1 cellular context compared by ENCODE assay signal in genomic region chr22:38735126-38735464, GRCh38.
TF ChIP-seq lines count a peak whose summit lies in the region.

No MANE protein-coding gene starts in this region.

TF ChIP-seq in GM12878, 131 proteins besides CTCF, POLR2A, EP300 and RAD21:
- TF ChIP-seq CHD1 (IDR thresholded peaks at IDR 0.05; ENCODE audit: low read depth, low read length) (no peak), TAF1 (IDR thresholded peaks at IDR 0.05; ENCODE audit: borderline replicate concordance, low read depth, low read length) (no peak), USF2 (IDR thresholded peaks at IDR 0.05; ENCODE audit: borderline replicate concordance, low read depth, low read length) (no peak), BACH1 (IDR thresholded peaks at IDR 0.05; ENCODE audit: borderline replicate concordance) (no peak), STAT1 (conservative IDR thresholded peaks at IDR 0.05) (no peak), HDGF (IDR thresholded peaks at IDR 0.05) (no peak), NBN (IDR thresholded peaks at IDR 0.05) (no peak), BCL3 (IDR thresholded peaks at IDR 0.05; ENCODE audit: borderline replicate concordance, insufficient read depth, low read depth, low read length, poor library complexity, severe bottlenecking) (peak; percentile 19), IRF4 (IDR thresholded peaks at IDR 0.05; ENCODE audit: low read depth, low read length) (no peak)
